27 cellular contexts compared by ENCODE assay signal in the genomic region with DNA sequence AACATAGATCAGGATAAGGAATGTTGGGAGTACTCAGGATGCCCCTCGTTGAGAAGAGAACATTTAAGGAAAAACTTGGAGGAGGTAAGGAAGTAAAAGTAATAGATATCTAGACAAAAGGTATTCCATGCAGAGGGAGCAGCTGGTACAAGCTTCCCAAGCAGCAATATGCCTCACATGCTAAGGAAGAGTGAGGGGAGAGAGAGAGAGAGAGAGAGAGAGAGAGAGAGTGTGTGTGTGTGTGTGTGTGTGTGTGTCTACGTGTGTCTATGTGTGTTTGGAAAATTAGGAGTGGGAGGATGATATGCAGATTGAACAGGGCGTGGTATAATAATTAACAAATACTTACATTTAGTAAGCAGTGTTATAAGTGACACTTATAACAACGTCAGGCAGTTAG.
"Had no signal": no experiment of that assay in that cellular context is flagged by ENCODE, and none has a peak within 500 bp of the region (broad histone marks: within the 10 kb centered on the region; RNA-seq: fewer than 3 reads in every experiment).

No MANE protein-coding gene starts in this region.

- H3K9ac ChIP-seq: parathyroid adenoma had no signal

- H3K9me3 ChIP-seq: left lung, lower lobe of right lung, neutrophil, psoas muscle, right atrium auricular region, right lobe of liver, tibial nerve, upper lobe of left lung, vagina had no signal

- H3K27ac ChIP-seq: left lung, lower lobe of right lung, neutrophil, parathyroid adenoma, psoas muscle, right atrium auricular region, right lobe of liver, tibial nerve, upper lobe of left lung, vagina had no signal

- H3K79me2 ChIP-seq: parathyroid adenoma had no signal

- H2AFZ ChIP-seq: parathyroid adenoma had no signal

- FAIRE-seq: islet of Langerhans, kidney had no signal

- H3K36me3 ChIP-seq: left lung, lower lobe of right lung, neutrophil, right atrium auricular region, right lobe of liver, tibial nerve, upper lobe of left lung, vagina had no signal

- H3K4me3 ChIP-seq: left lung, lower lobe of right lung, psoas muscle, right atrium auricular region, right lobe of liver, smooth muscle cell, tibial nerve, upper lobe of left lung, vagina had no signal

- H3K27me3 ChIP-seq: right atrium auricular region, right lobe of liver, upper lobe of left lung, vagina had no signal

- H3K4me1 ChIP-seq: left lung, lower lobe of right lung, psoas muscle, right atrium auricular region, right lobe of liver, vagina had no signal

- DNase-seq: hypothalamus; immature natural killer cell; kidney; left colon; left lung; lower lobe of right lung; naive B cell; natural killer cell; nephron progenitor cell; occipital lobe; psoas muscle; right lobe of liver; stimulated activated CD4-positive, alpha-beta T cell treated with anti-CD3 and anti-CD28 coated beads, Interleukin-1b, Interleukin-23, amount 100 ng/mL, for 48 hours; stimulated activated CD4-positive, alpha-beta T cell treated with anti-CD3 and anti-CD28 coated beads, Interleukin-2, amount 100 ng/mL, for 48 hours; stimulated activated CD4-positive, alpha-beta T cell treated with anti-CD3 and anti-CD28 coated beads, Interleukin-4, amount 100 ng/mL, for 4 hours; stimulated activated CD8-positive, alpha-beta memory T cell treated with anti-CD3 and anti-CD28 coated beads, Interleukin-4, amount 100 ng/mL, for 48 hours; stimulated activated naive CD4-positive, alpha-beta T cell treated with Interleukin-2 at 50 U/mL for 16 hours; stimulated activated naive CD8-positive, alpha-beta T cell treated with anti-CD3 and anti-CD28 coated beads, Interleukin-15, amount 100 ng/mL, for 72 hours; substantia nigra; upper lobe of left lung had no signal
